10 cellular contexts compared by ENCODE assay signal in the genomic region with DNA sequence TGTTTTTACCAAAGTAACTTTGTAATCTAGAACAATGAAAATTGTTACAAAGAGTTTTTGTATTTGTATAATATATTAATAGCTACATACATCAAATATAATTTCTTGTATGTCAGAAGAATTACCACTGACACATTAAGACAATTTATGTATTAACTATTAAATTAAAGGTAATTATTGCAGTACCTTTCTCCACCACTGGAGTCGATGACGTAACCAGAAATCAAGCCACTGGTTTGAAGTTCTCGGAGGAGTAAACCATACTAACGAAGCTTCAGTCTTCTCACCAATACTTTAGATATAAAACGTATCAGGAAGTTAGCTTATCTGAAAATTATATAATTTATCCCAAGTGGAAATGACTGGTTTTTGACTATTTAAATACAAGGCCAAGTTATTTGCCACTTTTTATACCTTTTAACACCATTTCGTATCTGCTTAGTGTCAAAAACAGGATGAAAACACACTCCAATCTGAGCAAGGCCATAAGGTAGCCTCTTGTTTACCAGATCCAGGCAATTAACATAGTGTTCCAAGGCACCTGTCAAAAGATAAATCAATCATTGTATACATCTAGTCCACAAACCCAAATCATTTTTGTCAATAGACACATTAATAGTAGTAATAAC. TPM values are rescaled to one million over a fixed set of nuclear protein-coding genes. Genes with fewer than 3 reads are reported as not detected.
DNase-seq lines count a peak whose midpoint lies in the region; ATAC-seq and TF ChIP-seq lines count a peak whose summit lies in the region.
"Had no signal": no experiment of that assay in that cellular context is flagged by ENCODE, and none has a peak within 500 bp of the region (broad histone marks: within the 10 kb centered on the region; RNA-seq: fewer than 3 reads in every experiment).

No MANE protein-coding gene starts in this region.

- no peak overlapping the region for H3K9ac ChIP-seq in SK-N-MC (ENCODE audit: insufficient read length)

- peaks cover 86% of the 10 kb centered on the region for H3K36me3 Mint-ChIP-seq in activated T-cell treated with anti-CD3 and anti-CD28 coated beads, Interleukin-2, amount 50 U/mL, for 24 hours (ENCODE audit: low read depth)

- no peak for TF ChIP-seq POLR2A in suprapubic skin (IDR thresholded peaks at IDR 0.05)

- no peaks in the 10 kb centered on the region for H3K27me3 ChIP-seq in suprapubic skin

- H3K4me3 ChIP-seq in SK-N-MC, result no peak overlapping the region
- no peak overlapping the region for H3K4me3 ChIP-seq in epithelial cell of esophagus (ENCODE audit: low read length)
- no peak overlapping the region for H3K4me3 ChIP-seq in suprapubic skin

- 68% methylated on average over 6 of the region's 6 CpGs for WGBS in suprapubic skin

- no peak for ATAC-seq in HG02973 (IDR thresholded peaks at IDR 0.05; ENCODE audit: unreplicated experiment)
- no peak for ATAC-seq in GM21529 (IDR thresholded peaks at IDR 0.05; ENCODE audit: unreplicated experiment)

- TF ChIP-seq EP300 in suprapubic skin (IDR thresholded peaks at IDR 0.05), result no peak

- peaks cover 44% of the 10 kb centered on the region for H3K4me1 Mint-ChIP-seq in activated T-cell treated with anti-CD3 and anti-CD28 coated beads, Interleukin-2, amount 50 U/mL, for 24 hours (ENCODE audit: low read depth)

- H3K9me3 ChIP-seq in SK-N-MC (ENCODE audit: low read depth, low read length) (no peaks in the 10 kb centered on the region), suprapubic skin (no peaks in the 10 kb centered on the region)

- TF ChIP-seq CTCF in epithelial cell of esophagus (IDR thresholded peaks at IDR 0.05; ENCODE audit: insufficient read depth, low read depth, low read length, missing control alignments), result peak; percentile 62
- TF ChIP-seq CTCF in suprapubic skin (IDR thresholded peaks at IDR 0.05), result peak; percentile 37 to 57

- no peak overlapping the region for H3K4me3 Mint-ChIP-seq in activated T-cell treated with anti-CD3 and anti-CD28 coated beads, Interleukin-2, amount 50 U/mL, for 24 hours

- H3K36me3 ChIP-seq in SK-N-MC (ENCODE audit: insufficient read depth, low read length) (peaks cover 40% of the 10 kb centered on the region), suprapubic skin (peaks cover 37% of the 10 kb centered on the region)

- no peaks in the 10 kb centered on the region for H3K9me3 Mint-ChIP-seq in activated T-cell treated with anti-CD3 and anti-CD28 coated beads, Interleukin-2, amount 50 U/mL, for 24 hours

- H3K4me1 ChIP-seq in suprapubic skin, result peaks cover 31% of the 10 kb centered on the region

- DNase-seq in activated T-cell treated with anti-CD3 and anti-CD28 coated beads, Interleukin-2, amount 50 U/mL, for 24 hours, result no peak
- no peak for DNase-seq in activated T-cell treated with anti-CD3 and anti-CD28 coated beads, Interleukin-2, amount 50 U/mL, for 1 hour
- DNase-seq in SK-N-MC (ENCODE audit: low read depth, low spot score), result no peak
- DNase-seq in epithelial cell of esophagus (ENCODE audit: low read depth), result peak; percentile 52
- DNase-seq in suprapubic skin (ENCODE audit: low spot score in 2 of 2), result no peak
- no peak for DNase-seq in NCI-H2171 treated with DMSO at 0.1 percent for 48 hours (lab: John Stamatoyannopoulos, UW)
- DNase-seq: activated effector memory CD4-positive, alpha-beta T cell treated with anti-CD3 and anti-CD28 coated beads, Interleukin-2, amount 50 U/mL, for 16 hours; occipital lobe had no signal

- H3K27ac ChIP-seq in SK-N-MC (peak overlapping the region; percentile 14; the same call in 1 of the 2 replicates), suprapubic skin (no peak overlapping the region)

- peak overlapping the region; percentile 35 for H3K27ac Mint-ChIP-seq in activated T-cell treated with anti-CD3 and anti-CD28 coated beads, Interleukin-2, amount 50 U/mL, for 24 hours

- H3K27me3 Mint-ChIP-seq in activated T-cell treated with anti-CD3 and anti-CD28 coated beads, Interleukin-2, amount 50 U/mL, for 24 hours, result no peaks in the 10 kb centered on the region

RNA-seq across cellular contexts. Expression of a gene that starts 4.3 kb away (rescaled TPM):
- total RNA-seq in suprapubic skin, result 10 to 100 TPM in 1 of 4 donors, 1 to 10 TPM in 3; 2.7 to 23.2 (median 5.0) TPM

RNA-seq across cellular contexts. Expression of a gene that starts 13.5 kb away (rescaled TPM):
- total RNA-seq in suprapubic skin, result 1,000 to 10,000 TPM in 1 of 4 donors, 100 to 1,000 TPM in 3; 532 to 1,402 (median 922) TPM

RNA-seq across cellular contexts. Expression of a gene that starts 14.2 kb away (rescaled TPM):
- total RNA-seq in suprapubic skin, result 100 to 1,000 TPM in 1 of 4 donors, 10 to 100 TPM in 3; 46.8 to 200 (median 61.5) TPM

RNA-seq across cellular contexts. Expression of a gene that starts 43.7 kb away (rescaled TPM):
- under 1 TPM in 2 of 4 donors, not detected in 2; 0.45 to 0.57 TPM for total RNA-seq in suprapubic skin
